ENCODE assay signal across 15 cellular contexts in genomic region chr11:33861366-33861765, GRCh38. TPM values are rescaled to one million over a fixed set of nuclear protein-coding genes. Genes with fewer than 3 reads are reported as not detected.
"Had no signal": no experiment of that assay in that cellular context is flagged by ENCODE, and none has a peak within 500 bp of the region (broad histone marks: within the 10 kb centered on the region; RNA-seq: fewer than 3 reads in every experiment).

No MANE protein-coding gene starts in this region.

- DNase-seq: activated CD4-positive, alpha-beta T cell treated with anti-CD3 and anti-CD28 coated beads for 48 hours; activated CD8-positive, alpha-beta memory T cell treated with anti-CD3 and anti-CD28 coated beads, Interleukin-2, amount 50 U/mL, for 48 hours; activated CD8-positive, alpha-beta T cell treated with anti-CD3 and anti-CD28 coated beads, Interleukin-2, amount 10 ng/mL, durations not matched to agents 7 days and 5 days; activated naive CD4-positive, alpha-beta T cell treated with Interleukin-2 at 50 U/mL for 16 hours; activated naive CD8-positive, alpha-beta T cell treated with anti-CD3 and anti-CD28 coated beads, Interleukin-2, amount 50 U/mL, for 24 hours; cortex of kidney; effector CD8-positive, alpha-beta T cell; kidney glomerular epithelial cell; mesendoderm; stimulated activated CD4-positive, alpha-beta T cell treated with anti-CD3 and anti-CD28 coated beads, Interleukin-12 subunit alpha, Interleukin-12 subunit beta, amount 100 ng/mL, for 4 hours; stimulated activated naive CD4-positive, alpha-beta T cell; upper lobe of left lung had no signal

- H3K27me3 ChIP-seq: upper lobe of left lung had no signal

- H3K4me3 ChIP-seq: gastroesophageal sphincter, upper lobe of left lung had no signal

- H3K4me1 Mint-ChIP-seq: activated naive CD8-positive, alpha-beta T cell treated with anti-CD3 and anti-CD28 coated beads, Interleukin-2, amount 50 U/mL, for 24 hours had no signal

- ATAC-seq: activated CD8-positive, alpha-beta T cell treated with anti-CD3 and anti-CD28 coated beads, Interleukin-2, amount 10 ng/mL, durations not matched to agents 7 days and 5 days; activated naive CD8-positive, alpha-beta T cell treated with anti-CD3 and anti-CD28 coated beads, Interleukin-2, amount 50 U/mL, for 24 hours; gastroesophageal sphincter had no signal

- FAIRE-seq: astrocyte had no signal

- H3K27ac Mint-ChIP-seq: activated CD8-positive, alpha-beta T cell treated with anti-CD3 and anti-CD28 coated beads, Interleukin-2, amount 10 ng/mL, durations not matched to agents 7 days and 5 days; activated naive CD8-positive, alpha-beta T cell treated with anti-CD3 and anti-CD28 coated beads, Interleukin-2, amount 50 U/mL, for 24 hours; activated T-helper 1 cell treated with anti-CD3 and anti-CD28 coated beads, Interleukin-12 subunit alpha, Interleukin-12 subunit beta, Interleukin-2, Interleukin-4 antibody, amounts not matched to agents 30 ng/mL and 10 ng/mL and 1 ng/mL, durations not matched to agents 14 hours and 24 hours and 36 hours had no signal

- H3K4me3 Mint-ChIP-seq: activated CD8-positive, alpha-beta T cell treated with anti-CD3 and anti-CD28 coated beads, Interleukin-2, amount 10 ng/mL, durations not matched to agents 7 days and 5 days; activated naive CD8-positive, alpha-beta T cell treated with anti-CD3 and anti-CD28 coated beads, Interleukin-2, amount 50 U/mL, for 24 hours; activated T-helper 1 cell treated with anti-CD3 and anti-CD28 coated beads, Interleukin-12 subunit alpha, Interleukin-12 subunit beta, Interleukin-2, Interleukin-4 antibody, amounts not matched to agents 30 ng/mL and 10 ng/mL and 1 ng/mL, durations not matched to agents 14 hours and 24 hours and 36 hours had no signal

- H3K9me3 ChIP-seq: gastroesophageal sphincter, upper lobe of left lung had no signal

- H3K9me3 Mint-ChIP-seq: activated naive CD8-positive, alpha-beta T cell treated with anti-CD3 and anti-CD28 coated beads, Interleukin-2, amount 50 U/mL, for 24 hours; activated T-helper 1 cell treated with anti-CD3 and anti-CD28 coated beads, Interleukin-12 subunit alpha, Interleukin-12 subunit beta, Interleukin-2, Interleukin-4 antibody, amounts not matched to agents 30 ng/mL and 10 ng/mL and 1 ng/mL, durations not matched to agents 14 hours and 24 hours and 36 hours had no signal

RNA-seq across cellular contexts. Expression of gene LMO2, which starts 30.5 kb away (rescaled TPM):
- total RNA-seq: activated CD8-positive, alpha-beta T cell treated with anti-CD3 and anti-CD28 coated beads, Interleukin-2, amount 10 ng/mL, durations not matched to agents 7 days and 5 days; activated T-helper 1 cell treated with anti-CD3 and anti-CD28 coated beads, Interleukin-12 subunit alpha, Interleukin-12 subunit beta, Interleukin-2, Interleukin-4 antibody, amounts not matched to agents 30 ng/mL and 10 ng/mL and 1 ng/mL, durations not matched to agents 14 hours and 24 hours and 36 hours had no signal
